In the genomic region with DNA sequence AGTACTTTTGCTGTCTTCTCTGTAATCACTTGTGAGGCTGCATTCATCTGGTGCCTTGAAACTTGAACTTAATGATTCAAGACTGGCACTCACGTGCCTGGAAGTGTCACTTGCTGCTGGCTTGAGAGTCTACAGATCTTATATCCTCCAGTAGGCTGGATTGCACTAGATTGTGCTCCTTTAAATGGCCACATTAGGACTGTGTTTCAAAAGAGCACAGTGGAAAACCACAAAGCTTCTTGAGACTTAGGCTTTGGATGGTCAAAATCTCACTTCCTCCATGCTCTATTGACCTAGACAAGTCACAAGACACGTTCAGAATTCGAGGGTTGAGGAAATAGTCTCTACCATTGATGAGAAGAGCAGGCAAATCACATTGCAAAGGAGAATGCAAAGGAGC, we compare ENCODE assay signal across 1 cellular context.
TF ChIP-seq lines count a peak whose summit lies in the region.

No MANE protein-coding gene starts in this region.

TF ChIP-seq in GM12878, 131 proteins besides CTCF, POLR2A, EP300 and RAD21 (continued from another document):
- TF ChIP-seq, protein P1, sequence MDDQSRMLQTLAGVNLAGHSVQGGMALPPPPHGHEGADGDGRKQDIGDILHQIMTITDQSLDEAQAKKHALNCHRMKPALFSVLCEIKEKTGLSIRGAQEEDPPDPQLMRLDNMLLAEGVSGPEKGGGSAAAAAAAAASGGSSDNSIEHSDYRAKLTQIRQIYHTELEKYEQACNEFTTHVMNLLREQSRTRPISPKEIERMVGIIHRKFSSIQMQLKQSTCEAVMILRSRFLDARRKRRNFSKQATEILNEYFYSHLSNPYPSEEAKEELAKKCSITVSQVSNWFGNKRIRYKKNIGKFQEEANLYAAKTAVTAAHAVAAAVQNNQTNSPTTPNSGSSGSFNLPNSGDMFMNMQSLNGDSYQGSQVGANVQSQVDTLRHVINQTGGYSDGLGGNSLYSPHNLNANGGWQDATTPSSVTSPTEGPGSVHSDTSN (IDR thresholded peaks at IDR 0.05; ENCODE audit: insufficient replicate concordance, low read depth, low read length) = no peak
- no peak for TF ChIP-seq SMARCA5 (IDR thresholded peaks at IDR 0.05)
- TF ChIP-seq SUZ12 (IDR thresholded peaks at IDR 0.05; ENCODE audit: unreplicated experiment) = no peak
- no peak for TF ChIP-seq EZH2 (IDR thresholded peaks at IDR 0.05; ENCODE audit: borderline replicate concordance, control insufficient read depth, low read depth, low read length)
- TF ChIP-seq, protein P2, sequence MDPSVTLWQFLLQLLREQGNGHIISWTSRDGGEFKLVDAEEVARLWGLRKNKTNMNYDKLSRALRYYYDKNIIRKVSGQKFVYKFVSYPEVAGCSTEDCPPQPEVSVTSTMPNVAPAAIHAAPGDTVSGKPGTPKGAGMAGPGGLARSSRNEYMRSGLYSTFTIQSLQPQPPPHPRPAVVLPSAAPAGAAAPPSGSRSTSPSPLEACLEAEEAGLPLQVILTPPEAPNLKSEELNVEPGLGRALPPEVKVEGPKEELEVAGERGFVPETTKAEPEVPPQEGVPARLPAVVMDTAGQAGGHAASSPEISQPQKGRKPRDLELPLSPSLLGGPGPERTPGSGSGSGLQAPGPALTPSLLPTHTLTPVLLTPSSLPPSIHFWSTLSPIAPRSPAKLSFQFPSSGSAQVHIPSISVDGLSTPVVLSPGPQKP (IDR thresholded peaks at IDR 0.05; ENCODE audit: low read depth, low read length) = no peak
- TF ChIP-seq, protein P3, sequence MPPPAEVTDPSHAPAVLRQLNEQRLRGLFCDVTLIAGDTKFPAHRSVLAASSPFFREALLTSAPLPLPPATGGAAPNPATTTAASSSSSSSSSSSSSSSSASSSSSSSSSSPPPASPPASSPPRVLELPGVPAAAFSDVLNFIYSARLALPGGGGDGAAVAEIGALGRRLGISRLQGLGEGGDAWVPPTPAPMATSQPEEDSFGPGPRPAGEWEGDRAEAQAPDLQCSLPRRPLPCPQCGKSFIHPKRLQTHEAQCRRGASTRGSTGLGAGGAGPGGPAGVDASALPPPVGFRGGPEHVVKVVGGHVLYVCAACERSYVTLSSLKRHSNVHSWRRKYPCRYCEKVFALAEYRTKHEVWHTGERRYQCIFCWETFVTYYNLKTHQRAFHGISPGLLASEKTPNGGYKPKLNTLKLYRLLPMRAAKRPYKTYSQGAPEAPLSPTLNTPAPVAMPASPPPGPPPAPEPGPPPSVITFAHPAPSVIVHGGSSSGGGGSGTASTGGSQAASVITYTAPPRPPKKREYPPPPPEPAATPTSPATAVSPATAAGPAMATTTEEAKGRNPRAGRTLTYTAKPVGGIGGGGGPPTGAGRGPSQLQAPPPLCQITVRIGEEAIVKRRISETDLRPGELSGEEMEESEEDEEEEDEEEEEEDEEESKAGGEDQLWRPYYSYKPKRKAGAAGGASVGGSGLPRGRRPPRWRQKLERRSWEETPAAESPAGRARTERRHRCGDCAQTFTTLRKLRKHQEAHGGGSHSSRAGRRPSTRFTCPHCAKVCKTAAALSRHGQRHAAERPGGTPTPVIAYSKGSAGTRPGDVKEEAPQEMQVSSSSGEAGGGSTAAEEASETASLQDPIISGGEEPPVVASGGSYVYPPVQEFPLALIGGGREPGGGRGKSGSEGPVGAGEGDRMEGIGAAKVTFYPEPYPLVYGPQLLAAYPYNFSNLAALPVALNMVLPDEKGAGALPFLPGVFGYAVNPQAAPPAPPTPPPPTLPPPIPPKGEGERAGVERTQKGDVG (CRISPR knock-in tag; IDR thresholded peaks at IDR 0.05) = no peak
- no peak for TF ChIP-seq NR2F1 (conservative IDR thresholded peaks at IDR 0.05)
- TF ChIP-seq MYB (IDR thresholded peaks at IDR 0.05; ENCODE audit: borderline replicate concordance, low read depth, low read length) = no peak
- TF ChIP-seq JUNB (IDR thresholded peaks at IDR 0.05) = no peak
